8 cellular contexts compared by ENCODE assay signal in the genomic region with DNA sequence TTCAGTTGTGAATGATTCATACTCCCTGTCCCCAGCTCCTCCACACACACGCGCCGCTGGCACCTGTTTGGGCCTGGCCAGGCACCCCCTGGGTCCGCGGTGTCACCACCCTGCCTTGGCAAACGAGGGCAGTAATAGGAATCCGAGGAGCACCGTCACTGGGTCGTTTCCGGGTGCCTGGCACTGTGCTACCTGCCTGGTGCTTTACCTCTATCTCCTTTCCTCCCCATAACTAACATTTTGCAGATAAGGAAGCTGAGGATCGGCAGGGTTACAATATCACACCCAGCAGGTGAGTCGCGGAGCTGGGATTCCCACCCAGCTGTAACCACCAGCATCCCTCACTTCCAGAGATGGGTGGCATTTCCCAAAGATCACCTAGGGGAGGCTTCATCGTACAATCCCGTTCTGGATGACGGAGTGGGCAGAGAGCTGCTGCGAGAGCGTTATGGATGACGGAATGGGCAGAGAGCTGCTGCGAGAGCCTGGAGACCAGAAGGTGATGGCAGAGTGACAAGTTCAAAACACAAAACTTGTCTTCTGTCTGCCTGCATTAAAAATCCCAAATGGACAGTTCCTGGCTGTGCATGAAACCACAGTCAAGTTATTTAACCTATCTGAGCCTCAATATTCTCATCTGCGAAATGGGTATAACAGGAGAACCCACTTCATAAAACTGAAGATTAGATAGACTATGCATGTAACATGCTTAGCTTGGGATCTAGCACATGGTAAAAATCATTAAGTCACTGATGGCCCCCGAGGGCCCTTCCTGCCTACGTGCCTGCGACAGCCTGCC. TPM values are rescaled to one million over a fixed set of nuclear protein-coding genes. Genes with fewer than 3 reads are reported as not detected.
DNase-seq lines count a peak whose midpoint lies in the region; ATAC-seq lines count a peak whose summit lies in the region.
"Had no signal": no experiment of that assay in that cellular context is flagged by ENCODE, and none has a peak within 500 bp of the region (broad histone marks: within the 10 kb centered on the region; RNA-seq: fewer than 3 reads in every experiment).

No MANE protein-coding gene starts in this region.

- no peak for DNase-seq in activated naive CD8-positive, alpha-beta T cell treated with anti-CD3 and anti-CD28 coated beads, Interleukin-2, amount 10 ng/mL, durations not matched to agents 7 days and 5 days
- DNase-seq in NCI-H1048 (lab: John Stamatoyannopoulos, UW) (no peak), T1000 (lab: John Stamatoyannopoulos, UW) (no peak)
- DNase-seq: activated gamma-delta T cell treated with Interleukin-2 at 50 U/mL for 16 hours had no signal

- no peaks in the 10 kb centered on the region for H3K36me3 Mint-ChIP-seq in activated naive CD8-positive, alpha-beta T cell treated with anti-CD3 and anti-CD28 coated beads, Interleukin-2, amount 10 ng/mL, durations not matched to agents 7 days and 5 days
- no peaks in the 10 kb centered on the region for H3K36me3 Mint-ChIP-seq in stimulated activated memory B cell treated with anti-CD40 and anti-IgM and Interleukin-4, amounts not matched to agents 10 μg/mL and 1 μg/mL and 100 μg/mL, for 72 hours

- no peak overlapping the region for H3K27ac ChIP-seq in HUES48 (ENCODE audit: low read depth, low read length)
- no peak overlapping the region for H3K27ac ChIP-seq in iPS-20b (ENCODE audit: low read length)

- H3K27ac Mint-ChIP-seq in activated naive CD8-positive, alpha-beta T cell treated with anti-CD3 and anti-CD28 coated beads, Interleukin-2, amount 10 ng/mL, durations not matched to agents 7 days and 5 days: no peak overlapping the region
- no peak overlapping the region for H3K27ac Mint-ChIP-seq in stimulated activated memory B cell treated with anti-CD40 and anti-IgM and Interleukin-4, amounts not matched to agents 10 μg/mL and 1 μg/mL and 100 μg/mL, for 72 hours

- H3K4me1 Mint-ChIP-seq in activated naive CD8-positive, alpha-beta T cell treated with anti-CD3 and anti-CD28 coated beads, Interleukin-2, amount 10 ng/mL, durations not matched to agents 7 days and 5 days: peaks cover 3% of the 10 kb centered on the region
- no peaks in the 10 kb centered on the region for H3K4me1 Mint-ChIP-seq in stimulated activated memory B cell treated with anti-CD40 and anti-IgM and Interleukin-4, amounts not matched to agents 10 μg/mL and 1 μg/mL and 100 μg/mL, for 72 hours

- no peaks in the 10 kb centered on the region for H3K9me3 ChIP-seq in HUES48 (ENCODE audit: control insufficient read depth, insufficient read depth, low read length)
- H3K9me3 ChIP-seq in iPS-20b (ENCODE audit: insufficient read depth, low read depth, low read length): no peaks in the 10 kb centered on the region

- H3K36me3 ChIP-seq in HUES48 (ENCODE audit: control insufficient read depth, insufficient read depth, low read length) (no peaks in the 10 kb centered on the region), iPS-20b (ENCODE audit: insufficient read depth, low read depth, low read length) (no peaks in the 10 kb centered on the region)

- no peaks in the 10 kb centered on the region for H3K9me3 Mint-ChIP-seq in activated naive CD8-positive, alpha-beta T cell treated with anti-CD3 and anti-CD28 coated beads, Interleukin-2, amount 10 ng/mL, durations not matched to agents 7 days and 5 days
- H3K9me3 Mint-ChIP-seq in stimulated activated memory B cell treated with anti-CD40 and anti-IgM and Interleukin-4, amounts not matched to agents 10 μg/mL and 1 μg/mL and 100 μg/mL, for 72 hours: peaks cover 2% of the 10 kb centered on the region

- H3K27me3 ChIP-seq in HUES48 (ENCODE audit: control insufficient read depth, insufficient read depth, low read length) (peaks cover 61% of the 10 kb centered on the region), iPS-20b (ENCODE audit: insufficient read depth, low read length) (peaks cover 76% of the 10 kb centered on the region)

- POLR2A ChIA-PET in activated naive CD8-positive, alpha-beta T cell treated with anti-CD3 and anti-CD28 coated beads, Interleukin-2, amount 10 ng/mL, durations not matched to agents 7 days and 5 days (lab: Charles Lee): no interaction called here

- peak overlapping the region; percentile 72 for H3K4me3 ChIP-seq in HUES48 (ENCODE audit: low read depth, low read length)
- H3K4me3 ChIP-seq in iPS-20b (ENCODE audit: low read length): peak overlapping the region; percentile 71

- H3K9ac ChIP-seq in HUES48 (ENCODE audit: low read depth, low read length) (no peak overlapping the region), iPS-20b (ENCODE audit: low read depth, low read length) (peak overlapping the region; percentile 65; the same call in 1 of the 2 replicates)

- H3K27me3 Mint-ChIP-seq in activated naive CD8-positive, alpha-beta T cell treated with anti-CD3 and anti-CD28 coated beads, Interleukin-2, amount 10 ng/mL, durations not matched to agents 7 days and 5 days: peaks cover 54% of the 10 kb centered on the region
- peaks cover 55% of the 10 kb centered on the region for H3K27me3 Mint-ChIP-seq in stimulated activated memory B cell treated with anti-CD40 and anti-IgM and Interleukin-4, amounts not matched to agents 10 μg/mL and 1 μg/mL and 100 μg/mL, for 72 hours

- peak overlapping the region; percentile 48 for H3K4me3 Mint-ChIP-seq in activated naive CD8-positive, alpha-beta T cell treated with anti-CD3 and anti-CD28 coated beads, Interleukin-2, amount 10 ng/mL, durations not matched to agents 7 days and 5 days
- peak overlapping the region; percentile 59 for H3K4me3 Mint-ChIP-seq in stimulated activated memory B cell treated with anti-CD40 and anti-IgM and Interleukin-4, amounts not matched to agents 10 μg/mL and 1 μg/mL and 100 μg/mL, for 72 hours

- H3K4me1 ChIP-seq in HUES48 (ENCODE audit: control insufficient read depth, insufficient read depth, low read length) (no peaks in the 10 kb centered on the region), iPS-20b (ENCODE audit: insufficient read depth, low read length) (no peaks in the 10 kb centered on the region)

- ATAC-seq in activated naive CD8-positive, alpha-beta T cell treated with anti-CD3 and anti-CD28 coated beads, Interleukin-2, amount 10 ng/mL, durations not matched to agents 7 days and 5 days (ENCODE audit: low read depth): no peak
- no peak for ATAC-seq in stimulated activated memory B cell treated with anti-CD40 and anti-IgM and Interleukin-4, amounts not matched to agents 10 μg/mL and 1 μg/mL and 100 μg/mL, for 72 hours
- no peak for ATAC-seq in HG02852 (IDR thresholded peaks at IDR 0.05; ENCODE audit: unreplicated experiment)

RNA-seq across cellular contexts. Expression of a gene that starts 1.1 kb away (rescaled TPM):
- total RNA-seq in activated naive CD8-positive, alpha-beta T cell treated with anti-CD3 and anti-CD28 coated beads, Interleukin-2, amount 10 ng/mL, durations not matched to agents 7 days and 5 days: under 1 TPM; 0.06 to 0.09 TPM
